ENCODE assay signal across 13 cellular contexts in the genomic region with DNA sequence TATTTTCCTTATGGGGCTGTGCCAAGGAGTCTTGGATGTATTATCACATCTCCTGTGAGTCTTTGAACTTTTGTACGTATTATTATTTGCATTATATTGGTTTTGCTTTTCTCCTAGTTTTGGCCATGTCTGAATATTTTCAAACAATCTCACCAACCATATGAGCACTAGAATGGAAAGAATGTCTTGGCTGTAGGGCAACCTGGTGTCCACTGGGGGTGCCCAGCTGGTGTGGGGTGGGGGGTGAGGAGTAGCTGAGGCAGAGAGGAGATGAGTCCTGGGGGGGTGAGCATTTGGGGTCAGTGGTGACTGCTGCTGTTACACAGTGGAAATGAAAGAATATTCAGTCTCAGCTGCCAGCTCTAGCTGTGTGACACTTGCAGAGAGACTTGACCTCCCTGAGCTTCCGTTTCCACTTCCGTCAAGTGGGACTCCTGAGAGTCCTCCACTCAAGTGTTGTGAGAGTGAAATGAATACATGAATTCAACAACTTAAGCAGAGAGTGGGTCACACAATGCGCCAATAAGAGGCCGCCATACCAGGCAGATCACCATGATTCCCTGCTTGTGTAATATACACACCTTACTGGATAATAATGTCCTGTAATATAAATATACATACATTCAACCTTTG. TPM values are rescaled to one million over a fixed set of nuclear protein-coding genes. Genes with fewer than 3 reads are reported as not detected.
"Had no signal": no experiment of that assay in that cellular context is flagged by ENCODE, and none has a peak within 500 bp of the region (broad histone marks: within the 10 kb centered on the region; RNA-seq: fewer than 3 reads in every experiment).

No MANE protein-coding gene starts in this region.

- H3K27ac ChIP-seq: adrenal gland, hepatocyte, vagina, WERI-Rb-1 had no signal

- H3K4me3 Mint-ChIP-seq: activated T-helper 1 cell treated with anti-CD3 and anti-CD28 coated beads, Interleukin-12 subunit alpha, Interleukin-12 subunit beta, Interleukin-2, Interleukin-4 antibody, amounts not matched to agents 30 ng/mL and 10 ng/mL and 1 ng/mL, durations not matched to agents 14 hours and 24 hours and 36 hours; central memory CD8-positive, alpha-beta T cell; mesothelial cell of epicardium had no signal

- H3K4me3 ChIP-seq: adrenal gland, hepatocyte, vagina had no signal

- H3K27me3 ChIP-seq: adrenal gland, hepatocyte, vagina had no signal

- H3K36me3 Mint-ChIP-seq: mesothelial cell of epicardium had no signal

- DNase-seq: activated CD4-positive, alpha-beta T cell treated with anti-CD3 and anti-CD28 coated beads for 4 hours; activated naive CD4-positive, alpha-beta T cell treated with Interleukin-2 at 50 U/mL for 16 hours; adrenal gland; dermis blood vessel endothelial cell; erythroblast; kidney; WERI-Rb-1 had no signal

- H3K9me3 Mint-ChIP-seq: activated T-helper 1 cell treated with anti-CD3 and anti-CD28 coated beads, Interleukin-12 subunit alpha, Interleukin-12 subunit beta, Interleukin-2, Interleukin-4 antibody, amounts not matched to agents 30 ng/mL and 10 ng/mL and 1 ng/mL, durations not matched to agents 14 hours and 24 hours and 36 hours; central memory CD8-positive, alpha-beta T cell had no signal

- H3K36me3 ChIP-seq: adrenal gland, vagina, WERI-Rb-1 had no signal

- H3K79me2 ChIP-seq: hepatocyte had no signal

- H3K4me1 Mint-ChIP-seq: mesothelial cell of epicardium had no signal

- H3K27ac Mint-ChIP-seq: activated T-helper 1 cell treated with anti-CD3 and anti-CD28 coated beads, Interleukin-12 subunit alpha, Interleukin-12 subunit beta, Interleukin-2, Interleukin-4 antibody, amounts not matched to agents 30 ng/mL and 10 ng/mL and 1 ng/mL, durations not matched to agents 14 hours and 24 hours and 36 hours; mesothelial cell of epicardium had no signal

- H3K9me3 ChIP-seq: adrenal gland, vagina had no signal

- H3K4me2 ChIP-seq: hepatocyte had no signal

- H3K4me1 ChIP-seq: adrenal gland, vagina had no signal

- H2AFZ ChIP-seq: hepatocyte had no signal

RNA-seq across cellular contexts. Expression of a gene that starts 12.7 kb away (rescaled TPM):
- total RNA-seq: activated T-helper 1 cell treated with anti-CD3 and anti-CD28 coated beads, Interleukin-12 subunit alpha, Interleukin-12 subunit beta, Interleukin-2, Interleukin-4 antibody, amounts not matched to agents 30 ng/mL and 10 ng/mL and 1 ng/mL, durations not matched to agents 14 hours and 24 hours and 36 hours; dermis blood vessel endothelial cell; hepatocyte; mesothelial cell of epicardium; vagina had no signal

RNA-seq across cellular contexts. Expression of a gene that starts 31.3 kb away (rescaled TPM):
- total RNA-seq: mesothelial cell of epicardium, myocyte had no signal
